In genomic region chr10:45755083-45755482, GRCh38 we compare ENCODE assay signal across 5 cellular contexts. TPM values are rescaled to one million over a fixed set of nuclear protein-coding genes. Genes with fewer than 3 reads are reported as not detected.
DNase-seq lines count a peak whose midpoint lies in the region; ATAC-seq, FAIRE-seq and TF ChIP-seq lines count a peak whose summit lies in the region.
"Not testable (repeated sequence)": the region's sequence is repeated elsewhere in the genome, so short reads cannot be mapped to it uniquely, and the experiment has no call there.

No MANE protein-coding gene starts in this region.

- not testable (repeated sequence) for DNase-seq in OCI-LY7 (ENCODE audit: low spot score); Panc1 (ENCODE audit: low read depth, low spot score); left colon; HepG2 (ENCODE audit: low spot score); mucosa of descending colon

- in situ Hi-C loops in Panc1 (cut with HindIII; ENCODE audit: low pct_unique_long_range_greater_than_20kb, low sequenced_read_pairs); HepG2 (cut with HindIII; ENCODE audit: extremely low pct_ligation_motif_present, low pct_unique_long_range_greater_than_20kb): not testable (repeated sequence)

- WGBS in HepG2 (ENCODE audit: low lambda C conversion rate): 100% methylated on average over 5 of the region's 5 CpGs

- POLR2A ChIA-PET in OCI-LY7 (lab: Charles Lee): interaction anchor here (0.7 kb wide), 1 partner anchor 174 kb away, joined by 4 read pairs; no protein-coding TSS in a partner anchor
- POLR2A ChIA-PET in Panc1 (lab: Charles Lee); HepG2 (lab: Yijun Ruan, JAX): not testable (repeated sequence)

- TSS peak; percentile 26 for BruUV-seq in OCI-LY7 (replicated peaks; lab: Mats Ljungman, UMichigan)
- BruUV-seq in Panc1 (replicated peaks; lab: Mats Ljungman, UMichigan): TSS peak; percentile 24
- TSS peak; percentile 29 for BruUV-seq in HepG2 (replicated peaks; lab: Mats Ljungman, UMichigan)

- CTCF ChIA-PET in OCI-LY7 (lab: Charles Lee; ENCODE audit: unreplicated experiment); Panc1 (lab: Charles Lee); HepG2 (lab: Yijun Ruan, JAX; ENCODE audit: low intra/inter-chr PET ratio, low total read pairs): not testable (repeated sequence)

- not testable (repeated sequence) for H4K20me1 ChIP-seq in OCI-LY7 (ENCODE audit: insufficient read depth, low read length); HepG2 (ENCODE audit: insufficient read depth, low read length)

- H2AFZ ChIP-seq in OCI-LY7 (ENCODE audit: low read length); HepG2 (ENCODE audit: low read length): not testable (repeated sequence)

- not testable (repeated sequence) for TF ChIP-seq CTCF in OCI-LY7 (conservative IDR thresholded peaks at IDR 0.05; ENCODE audit: low read length); Panc1 (IDR thresholded peaks at IDR 0.05); HepG2 (CRISPR knock-in tag; IDR thresholded peaks at IDR 0.05); mucosa of descending colon (IDR thresholded peaks at IDR 0.05)

- intact Hi-C loops in OCI-LY7 (cut with micrococcal nuclease; ENCODE audit: unreplicated experiment); Panc1 (cut with micrococcal nuclease; ENCODE audit: unreplicated experiment); left colon (cut with DNase I, micrococcal nuclease); HepG2 (cut with micrococcal nuclease; ENCODE audit: unreplicated experiment); mucosa of descending colon (cut with DNase I, micrococcal nuclease): not testable (repeated sequence)

- H3K9ac ChIP-seq in HepG2 (ENCODE audit: insufficient read depth, low read depth, low read length): not testable (repeated sequence)

- H3K4me1 ChIP-seq in OCI-LY7 (ENCODE audit: insufficient read depth, low read length, poor library complexity, severe bottlenecking); Panc1 (ENCODE audit: control insufficient read depth, insufficient read depth, low read length); HepG2 (ENCODE audit: insufficient read depth, low read length); mucosa of descending colon (ENCODE audit: low read depth): not testable (repeated sequence)

- not testable (repeated sequence) for TF ChIP-seq EP300 in HepG2 (IDR thresholded peaks at IDR 0.05; ENCODE audit: low read depth in 2 of 2, low read length in 2 of 2); HepG2 (CRISPR knock-in tag; IDR thresholded peaks at IDR 0.05; ENCODE audit: borderline replicate concordance)

- H3K4me3 ChIP-seq in OCI-LY7 (ENCODE audit: low read depth, low read length, poor library complexity, severe bottlenecking); Panc1 (ENCODE audit: low read depth in 2 of 2, low read length in 2 of 2); HepG2 (replicated peaks in 1 of 3; ENCODE audit: insufficient read depth in 1 of 3, low read depth in 2 of 3, low read length in 3 of 3); mucosa of descending colon: not testable (repeated sequence)

- not testable (repeated sequence) for TF ChIP-seq POLR2A in HepG2 (IDR thresholded peaks at IDR 0.05; ENCODE audit: insufficient read depth in 1 of 2, low read depth in 2 of 2, low read length in 2 of 2)

- not testable (repeated sequence) for H3K9me3 ChIP-seq in OCI-LY7 (ENCODE audit: low read length); Panc1 (ENCODE audit: control insufficient read depth, insufficient read depth, low read depth, low read length); HepG2 (ENCODE audit: low read length); mucosa of descending colon

- FAIRE-seq in HepG2 (lab: Jason Lieb, UNC): not testable (repeated sequence)

- H3K36me3 ChIP-seq in OCI-LY7 (ENCODE audit: insufficient read depth, low read length); Panc1 (ENCODE audit: control insufficient read depth, insufficient read depth, low read length); HepG2 (replicated peaks in 1 of 2; ENCODE audit: control insufficient read depth in 1 of 2, insufficient read depth in 2 of 2, low read length in 2 of 2); mucosa of descending colon (ENCODE audit: low read depth): not testable (repeated sequence)

- ATAC-seq in Panc1, HepG2: not testable (repeated sequence)
- ATAC-seq in left colon (peak; percentile 87), mucosa of descending colon (peak; percentile 74)

- H3K27ac ChIP-seq in OCI-LY7 (ENCODE audit: low read depth, low read length, poor library complexity, severe bottlenecking); Panc1 (ENCODE audit: low read length); HepG2 (ENCODE audit: extremely low read length, insufficient read depth, low read length): not testable (repeated sequence)

- not testable (repeated sequence) for H3K79me2 ChIP-seq in OCI-LY7 (ENCODE audit: insufficient read depth, low read depth, low read length); HepG2 (ENCODE audit: insufficient read depth, low read length)

- H3K27me3 ChIP-seq in Panc1 (ENCODE audit: control insufficient read depth, insufficient read depth, low read length); HepG2 (ENCODE audit: control insufficient read depth in 1 of 2, insufficient read depth in 2 of 2, low read length in 2 of 2): not testable (repeated sequence)

- H3K4me2 ChIP-seq in OCI-LY7 (ENCODE audit: low read length); HepG2 (ENCODE audit: low read depth, low read length): not testable (repeated sequence)

- H3K9me2 ChIP-seq in OCI-LY7 (ENCODE audit: insufficient read depth, low read length): not testable (repeated sequence)

- not testable (repeated sequence) for TF ChIP-seq RAD21 in HepG2 (CRISPR knock-in tag; IDR thresholded peaks at IDR 0.05)

RNA-seq across cellular contexts. Expression of gene WASHC2C, which starts 28.0 kb away (rescaled TPM):
- 20.7 and 21.5 TPM in 2 replicates for total RNA-seq in OCI-LY7 (2014; rRNA removed; shearing (Covaris generic))
- 34.6 and 35.3 TPM in 2 replicates for total RNA-seq in OCI-LY7 (2022)
- total RNA-seq in Panc1 (2021; ENCODE audit: unreplicated experiment): 73.6 TPM
- 49.5 TPM for polyA plus RNA-seq in Panc1 (2012; ENCODE audit: insufficient read length)
- total RNA-seq in left colon: 10 to 100 TPM; 76.9 to 97.0 TPM
- total RNA-seq in HepG2 (2016; rRNA removed; fragmentation: Illumina TruSeq; extraction: Trizol): 19.1 and 20.8 TPM in 2 replicates
- 4.8 and 4.9 TPM in 2 replicates for total RNA-seq in HepG2 (2016; cell fraction: cytosol; rRNA removed; fragmentation: Illumina TruSeq; extraction: Trizol; ENCODE audit: low read depth)
- 18.7 and 21.2 TPM in 2 replicates for total RNA-seq in HepG2 (2016; cell fraction: insoluble cytoplasmic fraction; rRNA removed; fragmentation: Illumina TruSeq; extraction: Trizol)
- 6.2 and 7.1 TPM in 2 replicates for total RNA-seq in HepG2 (2016; cell fraction: membrane; rRNA removed; fragmentation: Illumina TruSeq; extraction: Trizol)
- total RNA-seq in HepG2 (2016; cell fraction: nucleus; rRNA removed; fragmentation: Illumina TruSeq; extraction: Trizol): 25.9 and 29.1 TPM in 2 replicates
- polyA plus RNA-seq in HepG2 (2011; rRNA removed): 17.3 and 17.8 TPM in 2 replicates
- 7.0 and 7.1 TPM in 2 replicates for polyA plus RNA-seq in HepG2 (2011; cell fraction: cytosol; rRNA removed)
- polyA plus RNA-seq in HepG2 (2011; cell fraction: nucleus; rRNA removed): 42.7 and 47.3 TPM in 2 replicates
- 12.5 and 12.9 TPM in 2 replicates for polyA plus RNA-seq in HepG2 (2012)
- 1.4 and 1.9 TPM in 2 replicates for polyA plus RNA-seq in HepG2 (2016; cell fraction: cytosol; fragmentation: Illumina TruSeq; extraction: Trizol; ENCODE audit: low read depth)
- 15.1 and 16.3 TPM in 2 replicates for polyA plus RNA-seq in HepG2 (2016; cell fraction: insoluble cytoplasmic fraction; fragmentation: Illumina TruSeq; extraction: Trizol; ENCODE audit: low read depth)
- 3.0 and 3.8 TPM in 2 replicates for polyA plus RNA-seq in HepG2 (2016; cell fraction: membrane; fragmentation: Illumina TruSeq; extraction: Trizol; ENCODE audit: low read depth)
- polyA plus RNA-seq in HepG2 (2016; cell fraction: nucleus; fragmentation: Illumina TruSeq; extraction: Trizol; ENCODE audit: insufficient read depth, low read depth): 55.5 and 56.4 TPM in 2 replicates
- polyA minus RNA-seq in HepG2 (2011; rRNA and poly(A)+ RNA removed; ENCODE audit: low replicate concordance): 8.0 and 18.3 TPM in 2 replicates
- 8.4 and 9.6 TPM in 2 replicates for polyA minus RNA-seq in HepG2 (2011; cell fraction: cytosol; rRNA and poly(A)+ RNA removed)
- 39.1 and 55.3 TPM in 2 replicates for polyA minus RNA-seq in HepG2 (2011; cell fraction: nucleus; rRNA and poly(A)+ RNA removed)
- 10 to 100 TPM; 52.5 to 88.4 (median 62.1) TPM for total RNA-seq in mucosa of descending colon
